In genomic region chr19:7444042-7444441, GRCh38 we compare ENCODE assay signal across 15 cellular contexts.
"Had no signal": no experiment of that assay in that cellular context is flagged by ENCODE, and none has a peak within 500 bp of the region (broad histone marks: within the 10 kb centered on the region; RNA-seq: fewer than 3 reads in every experiment).

No MANE protein-coding gene starts in this region.

- DNase-seq: effector CD4-positive, alpha-beta T cell; heart left ventricle; hippocampal formation; kidney glomerular epithelial cell; mesendoderm; naive B cell; posterior cingulate gyrus; spleen; stimulated activated CD4-positive, alpha-beta T cell treated with anti-CD3 and anti-CD28 coated beads, Interleukin-15, amount 100 ng/mL, for 24 hours; stimulated activated CD4-positive, alpha-beta T cell treated with anti-CD3 and anti-CD28 coated beads, Interleukin-1b, Interleukin-23, amount 100 ng/mL, for 48 hours; stimulated activated CD4-positive, alpha-beta T cell treated with anti-CD3 and anti-CD28 coated beads, Interleukin-4, amount 100 ng/mL, for 4 hours; stimulated activated naive CD4-positive, alpha-beta T cell; thyroid gland had no signal

- H3K9me3 Mint-ChIP-seq: naive B cell had no signal

- ATAC-seq: heart left ventricle, sciatic nerve had no signal

- H3K4me1 Mint-ChIP-seq: nephron had no signal

- H3K27ac Mint-ChIP-seq: nephron had no signal

- H3K27me3 Mint-ChIP-seq: naive B cell had no signal

- H3K4me3 Mint-ChIP-seq: naive B cell, nephron had no signal
